ENCODE assay signal across 8 cellular contexts in the genomic region with DNA sequence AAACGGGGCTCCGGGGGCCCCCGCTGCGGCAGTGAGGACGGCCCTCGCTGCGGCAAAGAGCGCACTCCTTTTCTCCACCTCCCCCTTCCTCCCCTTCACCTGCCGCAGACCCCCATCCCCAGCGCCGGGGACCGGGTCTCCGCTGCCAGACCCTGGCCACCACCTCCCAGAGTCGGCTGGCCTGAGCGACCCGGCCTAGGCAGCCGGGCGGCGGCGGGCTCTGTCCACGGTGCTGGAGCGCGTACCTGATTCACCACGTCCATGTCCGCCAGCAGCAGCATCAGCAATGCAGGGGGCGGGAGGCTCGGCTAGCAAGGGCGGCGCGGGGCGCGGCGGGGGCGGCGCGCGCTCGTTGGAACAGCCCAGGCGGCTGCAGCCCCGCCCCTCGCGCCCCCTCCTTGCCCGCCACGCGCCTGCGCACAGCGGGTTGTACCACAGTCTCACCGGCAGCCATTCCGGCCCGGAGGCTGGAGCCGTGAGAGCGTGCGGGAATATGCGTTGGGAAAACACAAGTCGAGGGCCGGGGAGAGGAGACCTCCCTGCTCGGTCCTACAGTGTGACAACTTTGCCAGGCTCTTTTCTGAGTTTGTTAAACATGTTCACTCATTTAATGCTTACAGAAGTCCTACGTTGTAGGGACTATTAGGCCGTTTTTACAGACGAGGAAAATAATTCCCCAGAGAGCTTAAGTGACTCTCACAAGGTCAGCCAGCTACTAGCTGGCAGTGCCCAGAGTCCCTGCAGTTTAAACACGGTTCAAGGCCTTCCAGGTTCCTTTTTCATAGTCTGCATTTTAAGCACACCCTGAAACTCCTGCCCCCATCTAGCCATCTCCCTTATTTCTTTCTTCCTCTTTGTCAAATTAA. TPM values are rescaled to one million over a fixed set of nuclear protein-coding genes. Genes with fewer than 3 reads are reported as not detected.
DNase-seq lines count a peak whose midpoint lies in the region; ATAC-seq and TF ChIP-seq lines count a peak whose summit lies in the region.

A gene (minus strand): TSS at position 288 of the 866 bp plus-strand sequence. CDS start 7 bp downstream, at position 281.

- peaks cover 5% of the 10 kb centered on the region; the same call in 1 of the 2 replicates for H3K27me3 ChIP-seq in KMS-11 (ENCODE audit: insufficient read depth, low read depth)
- peaks cover 0 to 14% (median 11%) of the 10 kb centered on the region in 3 experiments for H3K27me3 ChIP-seq in neuronal stem cell (ENCODE audit: control insufficient read depth in 3 of 3, insufficient read depth in 3 of 3, low read depth in 1 of 3, low read length in 3 of 3)
- peaks cover 0 to 4% of the 10 kb centered on the region in 2 donors for H3K27me3 ChIP-seq in stomach smooth muscle (ENCODE audit: control insufficient read depth in 1 of 2, insufficient read depth in 2 of 2, low read length in 2 of 2)

- TF ChIP-seq CTCF in KMS-11 (conservative IDR thresholded peaks at IDR 0.05; ENCODE audit: low read depth, low read length) (no peak), RWPE1 (conservative IDR thresholded peaks at IDR 0.05; ENCODE audit: low read depth) (no peak), foreskin fibroblast (IDR thresholded peaks at IDR 0.05; ENCODE audit: low read depth, low read length) (no peak)

- no peak within 1 kb of the TSS for H4K91ac ChIP-seq in neuronal stem cell (ENCODE audit: low read depth, low read length, poor library complexity)

- H4K20me1 ChIP-seq in KMS-11 (ENCODE audit: insufficient read depth): no peaks in the 10 kb centered on the region

- H2BK120ac ChIP-seq in neuronal stem cell (ENCODE audit: low read depth, low read length): no peak within 1 kb of the TSS

- DNase-seq in Daoy (ENCODE audit: low read depth) (peak; percentile 91), RWPE1 (ENCODE audit: low spot score) (peak; percentile 89), foreskin fibroblast (peak; percentile 83 to 93), neuronal stem cell (ENCODE audit: low spot score) (peak; percentile 78)
- DNase-seq in activated effector memory CD4-positive, alpha-beta T cell treated with anti-CD3 and anti-CD28 coated beads, Interleukin-2, amount 50 U/mL, for 16 hours: peak; percentile 95

- H3K14ac ChIP-seq in neuronal stem cell (ENCODE audit: low read length): no peak within 1 kb of the TSS

- H4K8ac ChIP-seq in neuronal stem cell (ENCODE audit: low read depth, low read length): no peak within 1 kb of the TSS

- H3K36me3 ChIP-seq in KMS-11 (ENCODE audit: insufficient read depth) (no peaks in the 10 kb centered on the region), neuronal stem cell (replicated peaks in 1 of 2; ENCODE audit: control insufficient read depth in 2 of 2, insufficient read depth in 2 of 2, low read length in 2 of 2) (no peaks in the 10 kb centered on the region), stomach smooth muscle (ENCODE audit: control insufficient read depth in 2 of 2, insufficient read depth in 2 of 2, low read length in 2 of 2) (no peaks in the 10 kb centered on the region)

- H2AK5ac ChIP-seq in neuronal stem cell (ENCODE audit: low read depth, low read length): no peak within 1 kb of the TSS

- peak; percentile 98 for ATAC-seq in GM21737 (IDR thresholded peaks at IDR 0.05; ENCODE audit: unreplicated experiment)

- H3K4me2 ChIP-seq in KMS-11 (peak within 1 kb of the TSS; percentile 57; the same call in 1 of the 2 replicates), neuronal stem cell (ENCODE audit: insufficient read depth, low read length, poor library complexity, severe bottlenecking) (peak within 1 kb of the TSS; percentile 45)

- H3K4me3 ChIP-seq in KMS-11 (IDR thresholded peaks at IDR 0.05; ENCODE audit: insufficient read depth, low read depth, low read length): no peak within 1 kb of the TSS
- peak within 1 kb of the TSS; percentile 22 to 53 for H3K4me3 ChIP-seq in foreskin fibroblast (ENCODE audit: low read depth in 1 of 2, low read length in 2 of 2)
- H3K4me3 ChIP-seq in neuronal stem cell (ENCODE audit: low read length in 2 of 2): peak within 1 kb of the TSS in 1 of 2 donors; percentile 41
- peak within 1 kb of the TSS; percentile 52 to 61 for H3K4me3 ChIP-seq in stomach smooth muscle (ENCODE audit: low read length in 2 of 2)

- H3K79me2 ChIP-seq in KMS-11 (ENCODE audit: insufficient read depth, low read depth): no peaks in the 10 kb centered on the region

- no peak within 1 kb of the TSS for H2BK5ac ChIP-seq in neuronal stem cell (ENCODE audit: low read length)

- H3K27ac ChIP-seq in KMS-11 (no peak within 1 kb of the TSS), RWPE1 (no peak within 1 kb of the TSS), neuronal stem cell (replicated peaks; ENCODE audit: low read length) (no peak within 1 kb of the TSS), stomach smooth muscle (ENCODE audit: low read length) (no peak within 1 kb of the TSS)

- H3K4ac ChIP-seq in neuronal stem cell (ENCODE audit: low read length): no peak within 1 kb of the TSS

- no peak within 1 kb of the TSS for H2BK12ac ChIP-seq in neuronal stem cell (ENCODE audit: low read length)

- no peak within 1 kb of the TSS for H3K18ac ChIP-seq in neuronal stem cell (ENCODE audit: low read length)

- no peak within 1 kb of the TSS for H2BK15ac ChIP-seq in neuronal stem cell (ENCODE audit: low read length)

- POLR2A ChIA-PET in RWPE1 (lab: Yijun Ruan, JAX; ENCODE audit: low non-redundant PET): no interaction called here

- WGBS in neuronal stem cell (ENCODE audit: extremely low coverage in 2 of 2, insufficient read length in 2 of 2, insufficient replicate concordance in 1 of 2), 2 donors: no CpG with 5 or more reads among the region's 61 CpGs

- no peak within 1 kb of the TSS for H3K23ac ChIP-seq in neuronal stem cell (ENCODE audit: low read depth, low read length, poor library complexity)

- CTCF ChIA-PET in RWPE1 (lab: Yijun Ruan, JAX): interaction anchor here (0.7 kb wide), 1 partner anchor 32 kb away, joined by 3 read pairs; no protein-coding TSS in a partner anchor

- H3K79me1 ChIP-seq in neuronal stem cell (ENCODE audit: low read depth, low read length): peaks cover 6% of the 10 kb centered on the region

- H3K9me3 ChIP-seq in neuronal stem cell (replicated peaks in 1 of 2; ENCODE audit: control insufficient read depth in 2 of 2, insufficient read depth in 1 of 2, low read depth in 1 of 2, low read length in 2 of 2) (no peaks in the 10 kb centered on the region), stomach smooth muscle (ENCODE audit: control insufficient read depth in 2 of 2, low read length in 2 of 2) (no peaks in the 10 kb centered on the region)

- H3K4me1 ChIP-seq in KMS-11 (ENCODE audit: low read depth, poor library complexity, severe bottlenecking) (no peaks in the 10 kb centered on the region), neuronal stem cell (ENCODE audit: control insufficient read depth in 2 of 2, insufficient read depth in 1 of 2, low read depth in 1 of 2, low read length in 2 of 2) (peaks cover 0 to 2% of the 10 kb centered on the region in 2 donors), stomach smooth muscle (ENCODE audit: control insufficient read depth, insufficient read depth, low read length) (peaks cover 4% of the 10 kb centered on the region)

- H3K9ac ChIP-seq in KMS-11 (no peak within 1 kb of the TSS), neuronal stem cell (ENCODE audit: low read depth, low read length, poor library complexity) (no peak within 1 kb of the TSS), stomach smooth muscle (ENCODE audit: low read length in 2 of 2) (peak within 1 kb of the TSS; percentile 63 to 78)

- H2AFZ ChIP-seq in KMS-11 (ENCODE audit: low read depth) (peak within 1 kb of the TSS; percentile 92), neuronal stem cell (ENCODE audit: low read length) (peak within 1 kb of the TSS; percentile 89)

RNA-seq across cellular contexts. Expression of the gene that starts here (rescaled TPM):
- total RNA-seq in Daoy (2014; rRNA removed; shearing (Covaris generic)): 7.5 and 7.6 TPM in 2 replicates
- 0.32 TPM for polyA plus RNA-seq in neuronal stem cell (2013, experiment 1 of 2)
- polyA plus RNA-seq in neuronal stem cell (2013, experiment 2 of 2): 0.37 TPM

Comparison
In these comparisons a context has a peak if more than half of its experiments do, and no peak if none do; other contexts are left out.
1. H3K9ac ChIP-seq: peak in stomach smooth muscle (2 of 2); none in KMS-11 (single experiment) and neuronal stem cell (single experiment).
2. Peak in every context shown above with its lines, with median percentiles within 50 percentile points of each other: DNase-seq.